20 cellular contexts compared by ENCODE assay signal in the genomic region with DNA sequence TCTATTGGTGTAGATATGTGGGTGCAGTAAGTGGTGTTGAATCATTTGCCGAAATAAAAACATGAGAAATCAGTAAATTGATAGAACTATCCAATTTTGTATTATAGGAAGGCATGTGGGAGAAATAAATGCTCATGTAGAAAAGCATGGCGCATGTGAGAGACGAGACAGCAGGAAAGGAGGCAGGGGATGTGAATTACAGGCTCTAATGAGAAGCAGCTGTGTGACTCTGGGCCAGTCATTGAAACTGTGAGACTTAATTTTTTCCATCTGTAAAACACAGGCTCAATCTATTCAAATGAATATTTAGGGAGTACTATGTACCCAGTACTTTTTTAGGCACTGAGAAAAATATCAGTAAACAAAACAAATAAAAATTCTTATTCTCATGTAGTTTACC. TPM values are rescaled to one million over a fixed set of nuclear protein-coding genes. Genes with fewer than 3 reads are reported as not detected.
DNase-seq lines count a peak whose midpoint lies in the region; ATAC-seq and TF ChIP-seq lines count a peak whose summit lies in the region.
"Had no signal": no experiment of that assay in that cellular context is flagged by ENCODE, and none has a peak within 500 bp of the region (broad histone marks: within the 10 kb centered on the region; RNA-seq: fewer than 3 reads in every experiment).

No MANE protein-coding gene starts in this region.

- ATAC-seq in psoas muscle (no peak), GM23338 (no peak), GM21576 (IDR thresholded peaks at IDR 0.05; ENCODE audit: unreplicated experiment) (no peak)
- ATAC-seq: CD8-positive, alpha-beta T cell; T-cell had no signal

- no peak overlapping the region for H3K4me2 ChIP-seq in GM23338
- H3K4me2 ChIP-seq: BLaER1 had no signal

- peaks cover 7% of the 10 kb centered on the region for H3K4me1 ChIP-seq in adipocyte (ENCODE audit: control insufficient read depth, insufficient read depth, low read length)
- peaks cover 70% of the 10 kb centered on the region for H3K4me1 ChIP-seq in psoas muscle
- no peaks in the 10 kb centered on the region for H3K4me1 ChIP-seq in GM23338 (ENCODE audit: insufficient read depth)

- H3K9ac ChIP-seq in adipocyte (ENCODE audit: low read length) = no peak overlapping the region
- H3K9ac ChIP-seq: BLaER1 had no signal

- H3K27me3 ChIP-seq in adipocyte (replicated peaks; ENCODE audit: control insufficient read depth, insufficient read depth, low read length) (no peaks in the 10 kb centered on the region), psoas muscle (ENCODE audit: insufficient read depth in 3 of 3, low read length in 2 of 3) (no peaks in the 10 kb centered on the region), GM23338 (ENCODE audit: insufficient read depth) (no peaks in the 10 kb centered on the region)
- H3K27me3 ChIP-seq: BLaER1, SJSA1 had no signal

- no peak overlapping the region for H3K4me3 ChIP-seq in AG10803 (ENCODE audit: low read length)
- H3K4me3 ChIP-seq in HFF-Myc (replicated peaks; ENCODE audit: low read depth, low read length) = no peak overlapping the region
- H3K4me3 ChIP-seq in adipocyte (ENCODE audit: low read length) = no peak overlapping the region
- no peak overlapping the region for H3K4me3 ChIP-seq in psoas muscle
- H3K4me3 ChIP-seq in GM23338 = no peak overlapping the region
- H3K4me3 ChIP-seq: BLaER1, SJSA1 had no signal

- peak overlapping the region; percentile 92 for H3K27ac ChIP-seq in psoas muscle
- H3K27ac ChIP-seq in GM23338 (ENCODE audit: low read depth) = no peak overlapping the region
- H3K27ac ChIP-seq: BLaER1, SJSA1 had no signal

- no peaks in the 10 kb centered on the region for H3K36me3 Mint-ChIP-seq in GM23338 (ENCODE audit: low read depth)
- H3K36me3 Mint-ChIP-seq in type B pancreatic cell = peaks cover 4% of the 10 kb centered on the region
- H3K36me3 Mint-ChIP-seq: CD8-positive, alpha-beta T cell; IgD-negative memory B cell; T-cell had no signal

- H4K20me1 ChIP-seq in GM23338 (replicated peaks; ENCODE audit: insufficient read depth) = no peaks in the 10 kb centered on the region
- H4K20me1 ChIP-seq: BLaER1 had no signal

- no peaks in the 10 kb centered on the region for H3F3A ChIP-seq in GM23338 (replicated peaks; ENCODE audit: low read depth)

- no peaks in the 10 kb centered on the region for H3K79me2 ChIP-seq in GM23338 (replicated peaks; ENCODE audit: insufficient read depth)

- WGBS in psoas muscle, 3 donors = 87 to 93% (median 93%) methylated on average over 3 of the region's 3 CpGs

- H3K9me3 Mint-ChIP-seq in GM23338 (no peaks in the 10 kb centered on the region), type B pancreatic cell (peaks cover 4% of the 10 kb centered on the region)
- H3K9me3 Mint-ChIP-seq: CD8-positive, alpha-beta T cell; IgD-negative memory B cell; T-cell had no signal

- H3K9me2 ChIP-seq in GM23338 (ENCODE audit: insufficient read depth) = no peaks in the 10 kb centered on the region

- H3K27me3 Mint-ChIP-seq in GM23338 (ENCODE audit: insufficient read depth, low read depth, poor library complexity) = peaks cover 2% of the 10 kb centered on the region
- no peaks in the 10 kb centered on the region for H3K27me3 Mint-ChIP-seq in type B pancreatic cell
- H3K27me3 Mint-ChIP-seq: T-cell had no signal

- H3K9me3 ChIP-seq in adipocyte (ENCODE audit: control insufficient read depth, low read length) (no peaks in the 10 kb centered on the region), psoas muscle (no peaks in the 10 kb centered on the region)
- H3K9me3 ChIP-seq: BLaER1, SJSA1 had no signal

- H3K4me3 Mint-ChIP-seq in GM23338 (no peak overlapping the region), type B pancreatic cell (no peak overlapping the region)
- H3K4me3 Mint-ChIP-seq: CD8-positive, alpha-beta T cell; IgD-negative memory B cell; T-cell had no signal

- TF ChIP-seq CTCF in AG10803 (conservative IDR thresholded peaks at IDR 0.05; ENCODE audit: low read length) (no peak), HFF-Myc (IDR thresholded peaks at IDR 0.05; ENCODE audit: low read depth, low read length, missing control alignments) (no peak), psoas muscle (IDR thresholded peaks at IDR 0.05) (no peak), GM23338 (conservative IDR thresholded peaks at IDR 0.05; ENCODE audit: low read depth in 2 of 2) (no peak), type B pancreatic cell (conservative IDR thresholded peaks at IDR 0.05) (no peak)

- intact Hi-C loops in psoas muscle (cut with DNase I) = loop anchor here (5.0 kb wide), 1 partner anchor 44 kb away; a partner anchor contains a TSS

- no peak overlapping the region for H3K27ac Mint-ChIP-seq in GM23338
- H3K27ac Mint-ChIP-seq in type B pancreatic cell = no peak overlapping the region
- H3K27ac Mint-ChIP-seq: CD8-positive, alpha-beta T cell; IgD-negative memory B cell; T-cell had no signal

- H2AFZ ChIP-seq in GM23338 = no peak overlapping the region

- H3K4me1 Mint-ChIP-seq in GM23338 = peaks cover 15% of the 10 kb centered on the region; the same call in 2 of the 3 replicates
- peaks cover 4% of the 10 kb centered on the region for H3K4me1 Mint-ChIP-seq in type B pancreatic cell (ENCODE audit: unreplicated experiment)
- H3K4me1 Mint-ChIP-seq: T-cell had no signal

- peak; percentile 87 for DNase-seq in AG10803 (ENCODE audit: low read depth)
- DNase-seq in HFF-Myc (ENCODE audit: extremely low read depth, low read depth) = peak; percentile 87
- peak; percentile 38 for DNase-seq in adipocyte (ENCODE audit: low read depth)
- no peak for DNase-seq in psoas muscle
- no peak for DNase-seq in GM23338 (ENCODE audit: low spot score)
- no peak for DNase-seq in type B pancreatic cell (ENCODE audit: extremely low spot score, unreplicated experiment)
- no peak for DNase-seq in activated T-cell treated with anti-CD3 and anti-CD28 coated beads, Interleukin-2, amount 50 U/mL, for 1 hour
- DNase-seq: CD8-positive, alpha-beta T cell; DMS79 treated with DMSO at 0.1 percent for 48 hours; GDM1; Kasumi-1; NCI-H1930; NCI-H2171 treated with DMSO at 0.1 percent for 48 hours; NCI-H446 treated with DMSO at 0.1 percent for 48 hours; NK-92 treated with Interleukin-12 subunit alpha and Interleukin-12 subunit beta, amount 100 ng/mL, for 24 hours; T-cell had no signal

- H3K36me3 ChIP-seq in adipocyte (ENCODE audit: control insufficient read depth, insufficient read depth, low read length, severe bottlenecking) (no peaks in the 10 kb centered on the region), psoas muscle (ENCODE audit: insufficient read depth in 1 of 2, low read depth in 1 of 2) (no peaks in the 10 kb centered on the region), GM23338 (ENCODE audit: insufficient read depth) (no peaks in the 10 kb centered on the region)
- H3K36me3 ChIP-seq: BLaER1, SJSA1 had no signal

TF ChIP-seq in GM23338, 12 proteins besides CTCF, POLR2A, EP300 and RAD21:
- no peak for TF ChIP-seq NANOG (IDR thresholded peaks at IDR 0.05; ENCODE audit: borderline replicate concordance)
- TF ChIP-seq ZNF114 (CRISPR knock-in tag; IDR thresholded peaks at IDR 0.05) = no peak
- TF ChIP-seq, protein P1, sequence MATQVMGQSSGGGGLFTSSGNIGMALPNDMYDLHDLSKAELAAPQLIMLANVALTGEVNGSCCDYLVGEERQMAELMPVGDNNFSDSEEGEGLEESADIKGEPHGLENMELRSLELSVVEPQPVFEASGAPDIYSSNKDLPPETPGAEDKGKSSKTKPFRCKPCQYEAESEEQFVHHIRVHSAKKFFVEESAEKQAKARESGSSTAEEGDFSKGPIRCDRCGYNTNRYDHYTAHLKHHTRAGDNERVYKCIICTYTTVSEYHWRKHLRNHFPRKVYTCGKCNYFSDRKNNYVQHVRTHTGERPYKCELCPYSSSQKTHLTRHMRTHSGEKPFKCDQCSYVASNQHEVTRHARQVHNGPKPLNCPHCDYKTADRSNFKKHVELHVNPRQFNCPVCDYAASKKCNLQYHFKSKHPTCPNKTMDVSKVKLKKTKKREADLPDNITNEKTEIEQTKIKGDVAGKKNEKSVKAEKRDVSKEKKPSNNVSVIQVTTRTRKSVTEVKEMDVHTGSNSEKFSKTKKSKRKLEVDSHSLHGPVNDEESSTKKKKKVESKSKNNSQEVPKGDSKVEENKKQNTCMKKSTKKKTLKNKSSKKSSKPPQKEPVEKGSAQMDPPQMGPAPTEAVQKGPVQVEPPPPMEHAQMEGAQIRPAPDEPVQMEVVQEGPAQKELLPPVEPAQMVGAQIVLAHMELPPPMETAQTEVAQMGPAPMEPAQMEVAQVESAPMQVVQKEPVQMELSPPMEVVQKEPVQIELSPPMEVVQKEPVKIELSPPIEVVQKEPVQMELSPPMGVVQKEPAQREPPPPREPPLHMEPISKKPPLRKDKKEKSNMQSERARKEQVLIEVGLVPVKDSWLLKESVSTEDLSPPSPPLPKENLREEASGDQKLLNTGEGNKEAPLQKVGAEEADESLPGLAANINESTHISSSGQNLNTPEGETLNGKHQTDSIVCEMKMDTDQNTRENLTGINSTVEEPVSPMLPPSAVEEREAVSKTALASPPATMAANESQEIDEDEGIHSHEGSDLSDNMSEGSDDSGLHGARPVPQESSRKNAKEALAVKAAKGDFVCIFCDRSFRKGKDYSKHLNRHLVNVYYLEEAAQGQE (IDR thresholded peaks at IDR 0.05; ENCODE audit: unreplicated experiment) = no peak
- TF ChIP-seq EZH2 (IDR thresholded peaks at IDR 0.05; ENCODE audit: low read depth, unreplicated experiment) = no peak
- no peak for TF ChIP-seq EZH2phosphoT487 (IDR thresholded peaks at IDR 0.05; ENCODE audit: unreplicated experiment)
- TF ChIP-seq POLR2AphosphoS5 (IDR thresholded peaks at IDR 0.05; ENCODE audit: low read depth) = no peak
TF ChIP-seq in GM23338: peak in this region for 0.

RNA-seq across cellular contexts. Expression of a gene that starts 42.6 kb away (rescaled TPM):
- total RNA-seq in psoas muscle (100 to 1,000 TPM; 366 to 533 (median 468) TPM), type B pancreatic cell (ENCODE audit: low replicate concordance) (12.1 and 23.5 TPM in 2 replicates)
- polyA plus RNA-seq in psoas muscle (100 to 1,000 TPM in 2 of 3 donors, 10 to 100 TPM in 1; 41.8 to 224 (median 112) TPM), GM23338 (2016; fragmentation: Nextera tagmentation; extraction: Ambion mirVana) (6.5 and 7.6 TPM in 2 replicates)
- total RNA-seq in GM23338 (2014; rRNA removed; shearing (Covaris generic)) = 9.6 and 13.7 TPM in 2 replicates

Comparison
In these comparisons a context has a peak if more than half of its experiments do, and no peak if none do; other contexts are left out.
1. DNase-seq: peak in AG10803 (single experiment), HFF-Myc (single experiment) and adipocyte (single experiment); none in psoas muscle (0 of 2), GM23338 (single experiment), type B pancreatic cell (single experiment) and activated T-cell treated with anti-CD3 and anti-CD28 coated beads, Interleukin-2, amount 50 U/mL, for 1 hour (single experiment).
2. RNA of a gene that starts 42.6 kb away (total RNA-seq): 366 to 533 TPM in psoas muscle; 12.1 to 23.5 TPM in type B pancreatic cell and 9.6 to 13.7 TPM in GM23338; every median in the first group is over 10 times any median in the second.